In the genomic region with DNA sequence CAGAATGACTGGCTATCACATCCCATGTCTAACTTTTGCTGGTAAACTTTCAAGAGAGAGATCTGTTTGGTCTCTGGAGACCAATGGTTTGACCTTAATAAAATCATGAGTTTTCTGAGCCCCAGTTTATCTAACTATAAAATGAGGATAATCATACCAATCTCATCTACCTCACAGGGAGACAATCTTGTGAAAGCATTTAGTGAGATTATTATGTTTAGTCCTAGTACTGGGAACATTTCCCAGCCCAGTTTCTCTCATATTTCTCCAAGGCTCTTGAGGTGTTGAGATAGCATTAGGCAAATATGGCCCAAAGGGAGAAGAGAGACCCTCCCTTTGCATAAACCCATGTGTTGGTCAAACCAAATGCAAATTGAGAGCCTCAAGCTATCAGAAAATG, we compare ENCODE assay signal across 18 cellular contexts. TPM values are rescaled to one million over a fixed set of nuclear protein-coding genes. Genes with fewer than 3 reads are reported as not detected.
DNase-seq lines count a peak whose midpoint lies in the region; ATAC-seq and TF ChIP-seq lines count a peak whose summit lies in the region.
"Had no signal": no experiment of that assay in that cellular context is flagged by ENCODE, and none has a peak within 500 bp of the region (broad histone marks: within the 10 kb centered on the region; RNA-seq: fewer than 3 reads in every experiment).

No MANE protein-coding gene starts in this region.

- no peaks in the 10 kb centered on the region for H3K9me3 ChIP-seq in Karpas-422 (ENCODE audit: low read length)
- H3K9me3 ChIP-seq: BLaER1, Caco-2 had no signal

- H3K4me2 ChIP-seq in Karpas-422 (ENCODE audit: low read depth, low read length, poor library complexity, severe bottlenecking) = peak overlapping the region; percentile 30
- H3K4me2 ChIP-seq: BLaER1 had no signal

- H3K9me3 Mint-ChIP-seq in stimulated activated naive CD8-positive, alpha-beta T cell treated with anti-CD3 and anti-CD28 coated beads, Interleukin-15, amount 100 ng/mL, for 72 hours = no peaks in the 10 kb centered on the region
- H3K9me3 Mint-ChIP-seq in T-helper 2 cell treated with Interferon-gamma antibody and Interleukin-4, amounts not matched to agents 5 μg/mL and 100 μg/mL, for 36 hours = no peaks in the 10 kb centered on the region
- H3K9me3 Mint-ChIP-seq: CD8-positive, alpha-beta T cell had no signal

- H2AFZ ChIP-seq in Karpas-422 (ENCODE audit: low read length) = no peak overlapping the region
- H2AFZ ChIP-seq: GM23248 had no signal

- DNase-seq in Karpas-422 (no peak), fibroblast of gingiva (ENCODE audit: low read depth) (peak; percentile 6), sciatic nerve (ENCODE audit: low spot score) (no peak), lower leg skin (ENCODE audit: low spot score in 2 of 2) (no peak)
- no peak for DNase-seq in stimulated activated naive CD8-positive, alpha-beta T cell treated with anti-CD3 and anti-CD28 coated beads, Interleukin-15, amount 100 ng/mL, for 72 hours
- DNase-seq in T-helper 2 cell treated with Interferon-gamma antibody and Interleukin-4, amounts not matched to agents 5 μg/mL and 100 μg/mL, for 36 hours (ENCODE audit: low spot score) = no peak
- DNase-seq: Caco-2; CD4-positive, CD25-positive, alpha-beta regulatory T cell; CD8-positive, alpha-beta T cell; DMS153; DND-41; GM23248; H7; HCEC 1CT had no signal

- no peak overlapping the region for H3K27ac Mint-ChIP-seq in stimulated activated naive CD8-positive, alpha-beta T cell treated with anti-CD3 and anti-CD28 coated beads, Interleukin-15, amount 100 ng/mL, for 72 hours
- no peak overlapping the region for H3K27ac Mint-ChIP-seq in T-helper 2 cell treated with Interferon-gamma antibody and Interleukin-4, amounts not matched to agents 5 μg/mL and 100 μg/mL, for 36 hours
- H3K27ac Mint-ChIP-seq: B cell; CD4-positive, CD25-positive, alpha-beta regulatory T cell; CD8-positive, alpha-beta T cell had no signal

- H3K4me3 ChIP-seq in Karpas-422 (ENCODE audit: low read length) (no peak overlapping the region), lower leg skin (ENCODE audit: low read depth, poor library complexity, severe bottlenecking) (no peak overlapping the region)
- H3K4me3 ChIP-seq: BLaER1, GM23248 had no signal

- intact Hi-C loops in sciatic nerve (cut with DNase I) = no loop called here
- intact Hi-C loops in lower leg skin (cut with DNase I; ENCODE audit: low total_unique reads) = no loop called here

- peaks cover 11% of the 10 kb centered on the region for H3K4me1 ChIP-seq in Karpas-422 (ENCODE audit: low read length)
- H3K4me1 ChIP-seq: BLaER1, Caco-2 had no signal

- no peaks in the 10 kb centered on the region for H4K20me1 ChIP-seq in Karpas-422 (ENCODE audit: insufficient read depth, low read depth, low read length)
- H4K20me1 ChIP-seq: BLaER1 had no signal

- no peaks in the 10 kb centered on the region for H3K9me2 ChIP-seq in Karpas-422 (replicated peaks; ENCODE audit: insufficient read depth, low read length)

- H3K27me3 Mint-ChIP-seq in stimulated activated naive CD8-positive, alpha-beta T cell treated with anti-CD3 and anti-CD28 coated beads, Interleukin-15, amount 100 ng/mL, for 72 hours = no peaks in the 10 kb centered on the region
- H3K27me3 Mint-ChIP-seq in T-helper 2 cell treated with Interferon-gamma antibody and Interleukin-4, amounts not matched to agents 5 μg/mL and 100 μg/mL, for 36 hours (ENCODE audit: low read depth) = peaks cover 7% of the 10 kb centered on the region
- H3K27me3 Mint-ChIP-seq: B cell; CD4-positive, CD25-positive, alpha-beta regulatory T cell had no signal

- H3K4me3 Mint-ChIP-seq in stimulated activated naive CD8-positive, alpha-beta T cell treated with anti-CD3 and anti-CD28 coated beads, Interleukin-15, amount 100 ng/mL, for 72 hours = no peak overlapping the region
- H3K4me3 Mint-ChIP-seq in T-helper 2 cell treated with Interferon-gamma antibody and Interleukin-4, amounts not matched to agents 5 μg/mL and 100 μg/mL, for 36 hours = no peak overlapping the region
- H3K4me3 Mint-ChIP-seq: B cell; CD4-positive, CD25-positive, alpha-beta regulatory T cell; CD8-positive, alpha-beta T cell had no signal

- H3K36me3 Mint-ChIP-seq in T-helper 2 cell treated with Interferon-gamma antibody and Interleukin-4, amounts not matched to agents 5 μg/mL and 100 μg/mL, for 36 hours (ENCODE audit: low read depth) = no peaks in the 10 kb centered on the region

- H3K79me2 ChIP-seq in Karpas-422 (ENCODE audit: low read length) = no peaks in the 10 kb centered on the region

- no peaks in the 10 kb centered on the region; the same call in 1 of the 2 replicates for H3K27me3 ChIP-seq in Karpas-422 (ENCODE audit: low read length)
- H3K27me3 ChIP-seq: BLaER1 had no signal

- H3K36me3 ChIP-seq in Karpas-422 (ENCODE audit: insufficient read depth, low read length) = no peaks in the 10 kb centered on the region
- H3K36me3 ChIP-seq: BLaER1 had no signal

- peak; percentile 55 for ATAC-seq in sciatic nerve
- no peak for ATAC-seq in stimulated activated naive CD8-positive, alpha-beta T cell treated with anti-CD3 and anti-CD28 coated beads, Interleukin-15, amount 100 ng/mL, for 72 hours
- ATAC-seq: CD8-positive, alpha-beta T cell had no signal

- TF ChIP-seq CTCF in lower leg skin (IDR thresholded peaks at IDR 0.05) = no peak

- TF ChIP-seq POLR2A in lower leg skin (IDR thresholded peaks at IDR 0.05) = no peak

- H3K9ac ChIP-seq in Karpas-422 (ENCODE audit: low read length) = no peak overlapping the region
- H3K9ac ChIP-seq: BLaER1, GM23248 had no signal

- no peaks in the 10 kb centered on the region for H3K4me1 Mint-ChIP-seq in stimulated activated naive CD8-positive, alpha-beta T cell treated with anti-CD3 and anti-CD28 coated beads, Interleukin-15, amount 100 ng/mL, for 72 hours
- H3K4me1 Mint-ChIP-seq in T-helper 2 cell treated with Interferon-gamma antibody and Interleukin-4, amounts not matched to agents 5 μg/mL and 100 μg/mL, for 36 hours (ENCODE audit: low read depth) = no peaks in the 10 kb centered on the region
- H3K4me1 Mint-ChIP-seq: B cell; CD4-positive, CD25-positive, alpha-beta regulatory T cell had no signal

- no peak overlapping the region for H3K27ac ChIP-seq in Karpas-422 (ENCODE audit: low read length)
- H3K27ac ChIP-seq: 22Rv1, BLaER1, C4-2B, GM23248 had no signal

RNA-seq across cellular contexts. Expression of a gene that starts 25.8 kb away (rescaled TPM):
- 0.07 and 1.4 TPM in 2 replicates for total RNA-seq in Karpas-422 (2014; rRNA removed; shearing (Covaris generic); ENCODE audit: low replicate concordance)
- total RNA-seq in sciatic nerve = 10.4 TPM
- total RNA-seq in lower leg skin = 1 to 10 TPM in 3 of 4 donors, under 1 TPM in 1; 0.46 to 2.0 (median 1.9) TPM
